Comparison of ENCODE assay signal across 27 cellular contexts in genomic region chr10:91317541-91317940, GRCh38.
"Had no signal": no experiment of that assay in that cellular context is flagged by ENCODE, and none has a peak within 500 bp of the region (broad histone marks: within the 10 kb centered on the region; RNA-seq: fewer than 3 reads in every experiment).

No MANE protein-coding gene starts in this region.

- DNase-seq: activated CD4-positive, alpha-beta memory T cell treated with anti-CD3 and anti-CD28 coated beads for 36 hours; activated CD4-positive, alpha-beta T cell treated with anti-CD3 and anti-CD28 coated beads for 36 hours; activated CD4-positive, alpha-beta T cell treated with anti-CD3 and anti-CD28 coated beads, Interleukin-2, amount 50 U/mL, for 1 hour; activated CD8-positive, alpha-beta memory T cell treated with anti-CD3 and anti-CD28 coated beads, Interleukin-2, amount 50 U/mL, for 4 hours; activated gamma-delta T cell treated with Interleukin-2 at 50 U/mL for 16 hours; activated naive CD4-positive, alpha-beta T cell treated with anti-CD3 and anti-CD28 coated beads for 36 hours; activated T-cell treated with anti-CD3 and anti-CD28 coated beads for 4 hours; activated T-cell treated with anti-CD3 and anti-CD28 coated beads, Interleukin-2, amount 50 U/mL, for 4 hours; amniotic stem cell; aorta; brain microvascular endothelial cell; NCI-H1092 treated with DMSO at 0.1 percent for 48 hours; NCI-H1417 treated with DMSO at 0.1 percent for 48 hours; NCI-H187 treated with DMSO at 0.1 percent for 48 hours; NCI-H2081; NCI-H2171 treated with DMSO at 0.1 percent for 48 hours; NCI-H2227 treated with DMSO at 0.1 percent for 48 hours; NCI-H446; NCI-H524; NCI-H69; SHP77; SK-N-SH had no signal

- H3K4me3 ChIP-seq: cardiac muscle cell, K562, SJSA1 had no signal

- ATAC-seq: activated CD4-positive, alpha-beta T cell treated with anti-CD3 and anti-CD28 coated beads for 36 hours; activated naive CD4-positive, alpha-beta T cell treated with anti-CD3 and anti-CD28 coated beads, Interleukin-2, amount 50 U/mL, for 72 hours; activated T-cell treated with anti-CD3 and anti-CD28 coated beads, Interleukin-2, amount 50 U/mL, for 4 hours; K562; Panc1 had no signal
